20 cellular contexts compared by ENCODE assay signal in the genomic region with DNA sequence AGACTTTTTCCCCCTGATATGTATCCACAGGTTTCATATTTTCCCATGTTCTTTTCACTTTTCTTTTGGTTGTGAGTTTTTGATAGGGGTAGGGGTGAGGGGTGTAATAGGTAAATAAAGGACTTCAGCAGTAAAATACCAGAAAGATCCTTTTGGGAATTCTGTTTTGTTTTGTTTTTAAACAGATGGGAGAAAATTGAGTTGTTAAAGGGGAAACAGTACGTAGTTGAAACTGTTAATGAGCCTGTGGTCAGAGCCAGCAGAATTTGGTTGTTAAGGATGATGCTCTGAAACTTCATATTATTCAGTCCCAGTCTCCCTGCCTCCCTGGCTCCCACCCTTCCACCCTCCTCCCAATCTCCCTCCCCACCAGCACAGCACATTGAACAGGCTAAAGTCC.
"Had no signal": no experiment of that assay in that cellular context is flagged by ENCODE, and none has a peak within 500 bp of the region (broad histone marks: within the 10 kb centered on the region; RNA-seq: fewer than 3 reads in every experiment).

No MANE protein-coding gene starts in this region.

- ATAC-seq: left lobe of liver; right cardiac atrium; stimulated activated naive B cell treated with anti-CD40 and anti-IgM and Interleukin-4, amounts not matched to agents 10 μg/mL and 1 μg/mL and 100 μg/mL, for 72 hours; upper lobe of right lung had no signal

- H3K27ac ChIP-seq: coronary artery, esophagus squamous epithelium, psoas muscle, skin epidermis, spleen, thoracic aorta, upper lobe of right lung, uterus had no signal

- H3K9me3 ChIP-seq: esophagus squamous epithelium, mucosa of descending colon, psoas muscle, spleen, thoracic aorta, tibial nerve, upper lobe of right lung, uterus had no signal

- DNase-seq: dermis blood vessel endothelial cell; effector memory CD4-positive, alpha-beta T cell; esophagus squamous epithelium; mucosa of descending colon; naive B cell; nephron progenitor cell; nucleus accumbens; psoas muscle; right cardiac atrium; spleen; stimulated activated CD4-positive, alpha-beta T cell treated with anti-CD3 and anti-CD28 coated beads, Interleukin-2, amount 100 ng/mL, for 48 hours; stimulated activated naive B cell treated with anti-CD40 and anti-IgM and Interleukin-4, amounts not matched to agents 10 μg/mL and 1 μg/mL and 100 μg/mL, for 72 hours; upper lobe of right lung; uterus had no signal

- H3K36me3 ChIP-seq: esophagus squamous epithelium, spleen, thoracic aorta, tibial nerve, upper lobe of right lung, uterus had no signal

- H3K27me3 ChIP-seq: spleen, tibial nerve, upper lobe of right lung, uterus had no signal

- H3K4me3 ChIP-seq: coronary artery, esophagus squamous epithelium, lung, mucosa of descending colon, psoas muscle, skin epidermis, spleen, thoracic aorta, tibial nerve, upper lobe of right lung, uterus had no signal

- H3K4me1 ChIP-seq: upper lobe of right lung, uterus had no signal
